6 cellular contexts compared by ENCODE assay signal in the genomic region with DNA sequence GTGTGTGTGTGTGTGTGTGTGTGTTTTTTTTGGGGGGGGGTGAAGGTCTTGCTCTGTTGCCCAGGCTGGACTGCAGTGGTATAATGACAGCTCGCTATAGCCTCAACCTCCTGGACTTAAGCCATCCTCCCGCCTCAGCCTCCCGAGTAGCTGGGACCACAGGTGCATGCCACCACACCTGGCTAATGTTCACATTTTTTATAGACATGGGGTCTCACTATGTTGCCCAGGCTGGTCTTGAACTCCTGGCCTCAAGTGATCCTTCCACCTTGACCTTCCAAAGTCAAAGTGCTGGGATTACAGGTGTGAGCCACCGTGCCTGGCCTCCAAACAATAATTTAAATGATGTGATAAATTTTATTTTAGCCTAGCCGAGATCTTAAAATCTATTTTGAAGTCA. TPM values are rescaled to one million over a fixed set of nuclear protein-coding genes. Genes with fewer than 3 reads are reported as not detected.
DNase-seq lines count a peak whose midpoint lies in the region; ATAC-seq and TF ChIP-seq lines count a peak whose summit lies in the region.
"Not testable (repeated sequence)": the region's sequence is repeated elsewhere in the genome, so short reads cannot be mapped to it uniquely, and the experiment has no call there.

No MANE protein-coding gene starts in this region.

- H3K4me1 Mint-ChIP-seq in T-helper 17 cell = peaks cover 22% of the 10 kb centered on the region
- peaks cover 64% of the 10 kb centered on the region for H3K4me1 Mint-ChIP-seq in WTC11
- peaks cover 12% of the 10 kb centered on the region for H3K4me1 Mint-ChIP-seq in activated T-helper 2 cell treated with anti-CD3 and anti-CD28 coated beads, Interferon-gamma antibody, Interleukin-2, Interleukin-4, amounts not matched to agents 10 μg/mL and 5 μg/mL and 100 μg/mL, durations not matched to agents 14 hours and 24 hours and 36 hours (ENCODE audit: low read depth)
- peaks cover 8 to 18% of the 10 kb centered on the region in 2 donors for H3K4me1 Mint-ChIP-seq in effector memory CD8-positive, alpha-beta T cell (ENCODE audit: low read depth in 2 of 2)
- H3K4me1 Mint-ChIP-seq in memory B cell = peaks cover 14% of the 10 kb centered on the region

- not testable (repeated sequence) for H3K36me3 Mint-ChIP-seq in T-helper 17 cell (ENCODE audit: low read depth); WTC11
- H3K36me3 Mint-ChIP-seq in activated T-helper 2 cell treated with anti-CD3 and anti-CD28 coated beads, Interferon-gamma antibody, Interleukin-2, Interleukin-4, amounts not matched to agents 10 μg/mL and 5 μg/mL and 100 μg/mL, durations not matched to agents 14 hours and 24 hours and 36 hours (ENCODE audit: low read depth) = peaks cover 67% of the 10 kb centered on the region
- H3K36me3 Mint-ChIP-seq in effector memory CD8-positive, alpha-beta T cell (ENCODE audit: insufficient read depth) = peaks cover 38% of the 10 kb centered on the region
- H3K36me3 Mint-ChIP-seq in memory B cell = peaks cover 18% of the 10 kb centered on the region

- DNase-seq in T-helper 17 cell; WTC11 (ENCODE audit: low spot score); activated T-helper 2 cell treated with anti-CD3 and anti-CD28 coated beads, Interferon-gamma antibody, Interleukin-2, Interleukin-4, amounts not matched to agents 10 μg/mL and 5 μg/mL and 100 μg/mL, durations not matched to agents 14 hours and 24 hours and 36 hours (ENCODE audit: low spot score); effector memory CD8-positive, alpha-beta T cell; memory B cell (ENCODE audit: low spot score in 2 of 2): not testable (repeated sequence)

- intact Hi-C loops in activated T-helper 2 cell treated with anti-CD3 and anti-CD28 coated beads, Interferon-gamma antibody, Interleukin-2, Interleukin-4, amounts not matched to agents 10 μg/mL and 5 μg/mL and 100 μg/mL, durations not matched to agents 14 hours and 24 hours and 36 hours (cut with micrococcal nuclease) = not testable (repeated sequence)

- H3K9me3 Mint-ChIP-seq in WTC11; activated T-helper 2 cell treated with anti-CD3 and anti-CD28 coated beads, Interferon-gamma antibody, Interleukin-2, Interleukin-4, amounts not matched to agents 10 μg/mL and 5 μg/mL and 100 μg/mL, durations not matched to agents 14 hours and 24 hours and 36 hours; effector memory CD8-positive, alpha-beta T cell; memory B cell: not testable (repeated sequence)

- POLR2A ChIA-PET in HEK293 (lab: Yijun Ruan, JAX) = not testable (repeated sequence)
- POLR2A ChIA-PET in WTC11 (lab: Charles Lee) = interaction anchor here (0.6 kb wide), 2 partner anchors 51 to 143 kb away, joined by 3 to 4 read pairs; no protein-coding TSS in a partner anchor

- not testable (repeated sequence) for H3K9me3 ChIP-seq in HEK293 (ENCODE audit: control insufficient read depth, insufficient read depth, low read depth, low read length); T-helper 17 cell (ENCODE audit: control insufficient read depth, low read length, poor library complexity, severe bottlenecking)

- TF ChIP-seq CTCF in HEK293 (tag by site-specific recombination; IDR thresholded peaks at IDR 0.05); WTC11 (IDR thresholded peaks at IDR 0.05): not testable (repeated sequence)

- H3K4me1 ChIP-seq in HEK293 (ENCODE audit: control insufficient read depth, insufficient read depth, low read length) = not testable (repeated sequence)

- CTCF ChIA-PET in HEK293 (lab: Yijun Ruan, JAX) = interaction anchor here (1.2 kb wide), 1 partner anchor 15 kb away, joined by 3 read pairs; no protein-coding TSS in a partner anchor
- CTCF ChIA-PET in WTC11 (lab: Charles Lee) = interaction anchor here (0.7 kb wide), 1 partner anchor 142 kb away, joined by 3 read pairs; no protein-coding TSS in a partner anchor

- not testable (repeated sequence) for H3K4me3 ChIP-seq in HEK293 (ENCODE audit: low read depth, low read length)

- not testable (repeated sequence) for H3K27me3 Mint-ChIP-seq in T-helper 17 cell; WTC11 (ENCODE audit: low read depth); activated T-helper 2 cell treated with anti-CD3 and anti-CD28 coated beads, Interferon-gamma antibody, Interleukin-2, Interleukin-4, amounts not matched to agents 10 μg/mL and 5 μg/mL and 100 μg/mL, durations not matched to agents 14 hours and 24 hours and 36 hours (ENCODE audit: low read depth); effector memory CD8-positive, alpha-beta T cell; memory B cell

- H3K27ac Mint-ChIP-seq in T-helper 17 cell = peak overlapping the region; percentile 86
- not testable (repeated sequence) for H3K27ac Mint-ChIP-seq in WTC11
- peak overlapping the region; percentile 30 for H3K27ac Mint-ChIP-seq in activated T-helper 2 cell treated with anti-CD3 and anti-CD28 coated beads, Interferon-gamma antibody, Interleukin-2, Interleukin-4, amounts not matched to agents 10 μg/mL and 5 μg/mL and 100 μg/mL, durations not matched to agents 14 hours and 24 hours and 36 hours
- H3K27ac Mint-ChIP-seq in effector memory CD8-positive, alpha-beta T cell = peak overlapping the region; percentile 35 to 53
- H3K27ac Mint-ChIP-seq in memory B cell = peak overlapping the region; percentile 30

- peak overlapping the region; percentile 59 for H3K4me3 Mint-ChIP-seq in T-helper 17 cell
- H3K4me3 Mint-ChIP-seq in WTC11; activated T-helper 2 cell treated with anti-CD3 and anti-CD28 coated beads, Interferon-gamma antibody, Interleukin-2, Interleukin-4, amounts not matched to agents 10 μg/mL and 5 μg/mL and 100 μg/mL, durations not matched to agents 14 hours and 24 hours and 36 hours (ENCODE audit: low read depth); effector memory CD8-positive, alpha-beta T cell; memory B cell: not testable (repeated sequence)

- H3K36me3 ChIP-seq in HEK293 (ENCODE audit: control insufficient read depth in 2 of 2, insufficient read depth in 1 of 2, low read length in 2 of 2) = not testable (repeated sequence)

- not testable (repeated sequence) for ATAC-seq in T-helper 17 cell; WTC11; effector memory CD8-positive, alpha-beta T cell (replicated peaks); memory B cell (ENCODE audit: low read depth)

- not testable (repeated sequence) for H3K27ac ChIP-seq in HEK293 (ENCODE audit: extremely low read depth, low read depth, low read length)

TF ChIP-seq in HEK293, 187 proteins besides CTCF, POLR2A, EP300 and RAD21:
- TF ChIP-seq ZNF121 (tag by site-specific recombination; IDR thresholded peaks at IDR 0.05) = peak; percentile 87

TF ChIP-seq in WTC11, 78 proteins besides CTCF, POLR2A, EP300 and RAD21:
- peak; percentile 96 for TF ChIP-seq ZNF121 (CRISPR knock-in tag; IDR thresholded peaks at IDR 0.05)
TF ChIP-seq in WTC11: peak in this region for 1; not testable (repeated sequence) for 77.

RNA-seq across cellular contexts. Expression of a gene that starts 59.9 kb away (rescaled TPM):
- total RNA-seq in T-helper 17 cell (10 to 100 TPM; 47.8 to 54.4 TPM), WTC11 (2021) (8.2 to 11.2 TPM (median 9.6 TPM) in 3 replicates)
- total RNA-seq in activated T-helper 2 cell treated with anti-CD3 and anti-CD28 coated beads, Interferon-gamma antibody, Interleukin-2, Interleukin-4, amounts not matched to agents 10 μg/mL and 5 μg/mL and 100 μg/mL, durations not matched to agents 14 hours and 24 hours and 36 hours = 67.8 and 72.9 TPM in 2 replicates
